ENCODE assay signal across 19 cellular contexts in genomic region chr11:67090717-67091116, GRCh38. TPM values are rescaled to one million over a fixed set of nuclear protein-coding genes. Genes with fewer than 3 reads are reported as not detected.
A peak's percentile ranks its signal among the peaks of the same experiment; 100 is the strongest.
DNase-seq lines count a peak whose midpoint lies in the region; TF ChIP-seq lines count a peak whose summit lies in the region.
"Had no signal": no experiment of that assay in that cellular context is flagged by ENCODE, and none has a peak within 500 bp of the region (broad histone marks: within the 10 kb centered on the region; RNA-seq: fewer than 3 reads in every experiment).

No MANE protein-coding gene starts in this region.

- H3K4me2 ChIP-seq in BLaER1 treated with 17β-estradiol and CSF1 and Interleukin-3, amounts not matched to agents 10 nM and 100 nM = peak overlapping the region in 6 of 11 experiments; percentile 10 to 55 (median 36); a peak in 7 of 22 replicates
- H3K4me2 ChIP-seq in osteoblast (ENCODE audit: insufficient read depth, low read length) = no peak overlapping the region

- 94% methylated on average over 8 of the region's 8 CpGs for WGBS in urinary bladder

- H4K20me1 ChIP-seq in BLaER1 treated with 17β-estradiol and CSF1 and Interleukin-3, amounts not matched to agents 10 nM and 100 nM = no peaks in the 10 kb centered on the region
- no peaks in the 10 kb centered on the region for H4K20me1 ChIP-seq in osteoblast (ENCODE audit: insufficient read depth, low read length)

- H3K27me3 Mint-ChIP-seq in dendritic cell treated with granulocyte-macrophage colony-stimulating factor and Interleukin-4, amounts not matched to agents 40 ng/mL and 50 ng/mL, for 4 days = peaks cover 7% of the 10 kb centered on the region

- no peaks in the 10 kb centered on the region for H3K9me3 Mint-ChIP-seq in dendritic cell treated with granulocyte-macrophage colony-stimulating factor and Interleukin-4, amounts not matched to agents 40 ng/mL and 50 ng/mL, for 4 days
- H3K9me3 Mint-ChIP-seq: CD14-positive monocyte had no signal

- no peak overlapping the region for H3K4me3 Mint-ChIP-seq in dendritic cell treated with granulocyte-macrophage colony-stimulating factor and Interleukin-4, amounts not matched to agents 40 ng/mL and 50 ng/mL, for 4 days
- H3K4me3 Mint-ChIP-seq: CD14-positive monocyte; CD4-positive, alpha-beta memory T cell had no signal

- DNase-seq in osteoblast (ENCODE audit: insufficient read length, low spot score, missing footprints) (peak; percentile 6), NCI-H146 (lab: John Stamatoyannopoulos, UW) (no peak), NAMALWA (ENCODE audit: low spot score) (no peak), CD1c-positive myeloid dendritic cell (ENCODE audit: extremely low spot score) (no peak)
- DNase-seq: Calu3; CD4-positive, alpha-beta memory T cell; COR-L47; DMS53; DMS79 treated with DMSO at 0.1 percent for 48 hours; GF-D8; GOT3; H7; HCEC 1CT had no signal

- no peak overlapping the region for H3K4me3 ChIP-seq in BLaER1 treated with 17β-estradiol and CSF1 and Interleukin-3, amounts not matched to agents 10 nM and 100 nM
- H3K4me3 ChIP-seq in osteoblast (ENCODE audit: insufficient read depth, low read length) = no peak overlapping the region
- no peak overlapping the region for H3K4me3 ChIP-seq in urinary bladder (ENCODE audit: low read depth, low read length)

- H3K4me1 ChIP-seq in BLaER1 treated with 17β-estradiol and CSF1 and Interleukin-3, amounts not matched to agents 10 nM and 100 nM = peaks cover 0 to 16% (median 3%) of the 10 kb centered on the region in 10 experiments; a peak in 8 of 20 replicates
- H3K4me1 ChIP-seq in osteoblast (ENCODE audit: insufficient read depth, low read length) (no peaks in the 10 kb centered on the region), urinary bladder (ENCODE audit: insufficient read depth) (no peaks in the 10 kb centered on the region)

- no peak for TF ChIP-seq CTCF in osteoblast (IDR thresholded peaks at IDR 0.05; ENCODE audit: extremely low read depth, low read depth, low read length)

- H3K9me3 ChIP-seq in BLaER1 treated with 17β-estradiol and CSF1 and Interleukin-3, amounts not matched to agents 10 nM and 100 nM (replicated peaks in 1 of 11) = 0 out of 22 replicates have a peak, but pooled peaks cover 0 to 3% (median 0%) of the 10 kb centered on the region in 11 experiments
- H3K9me3 ChIP-seq in osteoblast (ENCODE audit: low read depth, low read length) = no peaks in the 10 kb centered on the region

- H3K36me3 Mint-ChIP-seq in dendritic cell treated with granulocyte-macrophage colony-stimulating factor and Interleukin-4, amounts not matched to agents 40 ng/mL and 50 ng/mL, for 4 days (ENCODE audit: low read depth) = no peaks in the 10 kb centered on the region
- H3K36me3 Mint-ChIP-seq: CD14-positive monocyte; CD4-positive, alpha-beta memory T cell had no signal

- no peaks in the 10 kb centered on the region for H3K79me2 ChIP-seq in osteoblast (ENCODE audit: insufficient read depth, low read length)

- H3K4me1 Mint-ChIP-seq in dendritic cell treated with granulocyte-macrophage colony-stimulating factor and Interleukin-4, amounts not matched to agents 40 ng/mL and 50 ng/mL, for 4 days (ENCODE audit: low read depth) = no peaks in the 10 kb centered on the region
- H3K4me1 Mint-ChIP-seq: CD14-positive monocyte; CD4-positive, alpha-beta memory T cell had no signal

- H3K27ac Mint-ChIP-seq in dendritic cell treated with granulocyte-macrophage colony-stimulating factor and Interleukin-4, amounts not matched to agents 40 ng/mL and 50 ng/mL, for 4 days = peak overlapping the region; percentile 16
- H3K27ac Mint-ChIP-seq: CD14-positive monocyte; CD4-positive, alpha-beta memory T cell had no signal

- intact Hi-C loops in dendritic cell treated with granulocyte-macrophage colony-stimulating factor and Interleukin-4, amounts not matched to agents 40 ng/mL and 50 ng/mL, for 4 days (cut with micrococcal nuclease) = no loop called here

- H3K27ac ChIP-seq in BLaER1 treated with 17β-estradiol and CSF1 and Interleukin-3, amounts not matched to agents 10 nM and 100 nM = 0 out of 22 replicates have a peak overlapping the region, but pooled peaks of 1 of the 11 experiments have one; percentile 6
- H3K27ac ChIP-seq in osteoblast (ENCODE audit: low read depth, low read length) (no peak overlapping the region), urinary bladder (ENCODE audit: low read depth) (peak overlapping the region; percentile 1)

- no peak overlapping the region for H3K9ac ChIP-seq in BLaER1 treated with 17β-estradiol and CSF1 and Interleukin-3, amounts not matched to agents 10 nM and 100 nM

- no peaks in the 10 kb centered on the region for H3K27me3 ChIP-seq in BLaER1 treated with 17β-estradiol and CSF1 and Interleukin-3, amounts not matched to agents 10 nM and 100 nM
- no peaks in the 10 kb centered on the region for H3K27me3 ChIP-seq in osteoblast (ENCODE audit: insufficient read depth, low read length)

- H3K36me3 ChIP-seq in BLaER1 treated with 17β-estradiol and CSF1 and Interleukin-3, amounts not matched to agents 10 nM and 100 nM = no peaks in the 10 kb centered on the region
- no peaks in the 10 kb centered on the region for H3K36me3 ChIP-seq in osteoblast (ENCODE audit: insufficient read depth, low read length)
- H3K36me3 ChIP-seq in urinary bladder (ENCODE audit: insufficient read depth) = no peaks in the 10 kb centered on the region

- no peak overlapping the region for H2AFZ ChIP-seq in osteoblast (ENCODE audit: low read length)

RNA-seq across cellular contexts. Expression of gene KDM2A, which starts 28.3 kb away (rescaled TPM):
- total RNA-seq in osteoblast (62.5 and 65.9 TPM in 2 replicates), urinary bladder (74.8 TPM)
- polyA plus RNA-seq in urinary bladder = 47.8 TPM

RNA-seq across cellular contexts. Expression of gene RHOD, which starts 34.1 kb away (rescaled TPM):
- total RNA-seq in osteoblast = 26.8 and 27.5 TPM in 2 replicates
- total RNA-seq in urinary bladder = 3.9 TPM
- polyA plus RNA-seq in urinary bladder = 10.1 TPM
- total RNA-seq: Daoy, G401 had no signal
- polyA plus RNA-seq: CD14-positive monocyte had no signal
